Comparison of ENCODE assay signal across 18 cellular contexts in genomic region chr21:37920302-37920701, GRCh38. TPM values are rescaled to one million over a fixed set of nuclear protein-coding genes. Genes with fewer than 3 reads are reported as not detected.
"Had no signal": no experiment of that assay in that cellular context is flagged by ENCODE, and none has a peak within 500 bp of the region (broad histone marks: within the 10 kb centered on the region; RNA-seq: fewer than 3 reads in every experiment).

No MANE protein-coding gene starts in this region.

RNA-seq across cellular contexts. Expression of gene KCNJ6, which starts 4.0 kb away (rescaled TPM):
- total RNA-seq: activated B cell treated with CpG ODN at 0.5 μM for 24 hours; activated CD4-positive, alpha-beta memory T cell treated with anti-CD3 and anti-CD28 coated beads for 36 hours; activated CD4-positive, alpha-beta T cell treated with anti-CD3 and anti-CD28 coated beads, Interleukin-2, amount 10 ng/mL, durations not matched to agents 24 days and 14 days; activated CD8-positive, alpha-beta memory T cell treated with anti-CD3 and anti-CD28 coated beads for 36 hours; activated CD8-positive, alpha-beta T cell treated with anti-CD3 and anti-CD28 coated beads for 36 hours; activated naive CD4-positive, alpha-beta T cell treated with anti-CD3 and anti-CD28 coated beads for 36 hours; activated naive CD4-positive, alpha-beta T cell treated with anti-CD3 and anti-CD28 coated beads, Interleukin-2, amount 50 U/mL, for 72 hours; activated naive CD8-positive, alpha-beta T cell treated with anti-CD3 and anti-CD28 coated beads for 36 hours; activated T-cell treated with anti-CD3 and anti-CD28 coated beads, Interleukin-2, amount 50 U/mL, for 4 hours; activated T-cell treated with anti-CD3 and anti-CD28 coated beads, Interleukin-2, amount 50 U/mL, for 72 hours; activated T-helper 1 cell treated with anti-CD3 and anti-CD28 coated beads, Interleukin-12 subunit alpha, Interleukin-12 subunit beta, Interleukin-2, Interleukin-4 antibody, amounts not matched to agents 30 ng/mL and 10 ng/mL and 1 ng/mL, durations not matched to agents 14 hours and 24 hours and 36 hours; activated T-helper 17 cell treated with anti-CD3 and anti-CD28 coated beads, Interleukin-2, amount 50 U/mL, for 72 hours; breast epithelium; cardiac septum; T-helper 1 cell treated with Interleukin-12 subunit alpha and Interleukin-12 subunit beta and Interleukin-4 antibody, amounts not matched to agents 30 ng/mL and 1 ng/mL, for 36 hours; T-helper 17 cell; T-helper 2 cell treated with Interferon-gamma antibody and Interleukin-4, amounts not matched to agents 100 ng/mL and 5 ng/mL, for 36 hours had no signal
- polyA plus RNA-seq: aorta had no signal
